13 cellular contexts compared by ENCODE assay signal in the genomic region with DNA sequence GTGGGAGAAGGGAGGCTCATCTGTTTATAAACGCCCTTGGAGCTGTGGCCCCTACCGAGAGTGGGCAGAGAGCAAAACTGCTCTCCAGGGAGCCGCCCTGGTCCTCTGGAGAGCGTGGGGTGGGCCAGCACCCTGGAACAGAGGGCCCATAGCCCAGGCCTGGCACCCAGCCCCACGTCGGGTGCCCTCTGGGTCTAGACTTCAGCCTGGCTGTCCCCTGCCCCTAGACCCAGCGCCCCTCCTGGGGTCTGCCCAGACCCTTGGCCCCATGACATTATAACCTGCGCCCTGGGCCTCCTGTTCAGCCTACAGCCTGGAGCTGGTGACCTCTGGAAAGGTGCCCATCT. TPM values are rescaled to one million over a fixed set of nuclear protein-coding genes. Genes with fewer than 3 reads are reported as not detected.
DNase-seq lines count a peak whose midpoint lies in the region; ATAC-seq, FAIRE-seq and TF ChIP-seq lines count a peak whose summit lies in the region.
"Had no signal": no experiment of that assay in that cellular context is flagged by ENCODE, and none has a peak within 500 bp of the region (broad histone marks: within the 10 kb centered on the region; RNA-seq: fewer than 3 reads in every experiment).

No MANE protein-coding gene starts in this region.

- peak overlapping the region in 6 of 7 donors; percentile 26 to 85 (median 56) for H3K27ac Mint-ChIP-seq in CD14-positive monocyte
- H3K27ac Mint-ChIP-seq: activated CD4-positive, alpha-beta T cell treated with anti-CD3 and anti-CD28 coated beads for 36 hours had no signal

- DNase-seq in CD14-positive monocyte (ENCODE audit: low spot score) (no peak), PC-9 (no peak), endothelial cell of umbilical vein (ENCODE audit: low read depth, low spot score) (no peak), sciatic nerve (ENCODE audit: low spot score) (no peak), HK-2 (ENCODE audit: unreplicated experiment) (no peak), HTR-8/SVneo (ENCODE audit: insufficient read length, low spot score) (no peak)
- DNase-seq: activated CD8-positive, alpha-beta memory T cell treated with anti-CD3 and anti-CD28 coated beads, Interleukin-2, amount 50 U/mL, for 4 hours; NCI-H1092 treated with DMSO at 0.1 percent for 48 hours had no signal

- peak overlapping the region; percentile 27; the same call in 1 of the 2 replicates for H3K4me2 ChIP-seq in PC-9
- H3K4me2 ChIP-seq in endothelial cell of umbilical vein (ENCODE audit: insufficient read depth, low read length) = no peak overlapping the region

- H2AFZ ChIP-seq in PC-9 = no peak overlapping the region
- no peak overlapping the region for H2AFZ ChIP-seq in endothelial cell of umbilical vein (ENCODE audit: low read depth, low read length)

- no peak for TF ChIP-seq POLR2A in endothelial cell of umbilical vein (IDR thresholded peaks at IDR 0.05; ENCODE audit: low read depth, low read length)

- H3K9me1 ChIP-seq in endothelial cell of umbilical vein (replicated peaks; ENCODE audit: control insufficient read depth, extremely low read depth, insufficient read depth, low read length) = no peaks in the 10 kb centered on the region

- H3K9me2 ChIP-seq in PC-9 (ENCODE audit: insufficient read depth) = no peaks in the 10 kb centered on the region

- H3K4me3 ChIP-seq in PC-9 = no peak overlapping the region
- no peak overlapping the region for H3K4me3 ChIP-seq in endothelial cell of umbilical vein (replicated peaks in 1 of 3; ENCODE audit: insufficient read depth in 1 of 3, low read depth in 1 of 3, low read length in 3 of 3)
- H3K4me3 ChIP-seq: right lobe of liver, SJSA1 had no signal

- peaks cover 16% of the 10 kb centered on the region for H3K4me1 Mint-ChIP-seq in CD14-positive monocyte
- H3K4me1 Mint-ChIP-seq: activated CD4-positive, alpha-beta T cell treated with anti-CD3 and anti-CD28 coated beads for 36 hours had no signal

- H3K79me2 ChIP-seq in PC-9 (ENCODE audit: low read depth) = no peaks in the 10 kb centered on the region
- no peaks in the 10 kb centered on the region for H3K79me2 ChIP-seq in endothelial cell of umbilical vein (ENCODE audit: control insufficient read depth, insufficient read depth, low read length)

- TF ChIP-seq CTCF in CD14-positive monocyte (IDR thresholded peaks at IDR 0.05) (no peak), PC-9 (conservative IDR thresholded peaks at IDR 0.05) (no peak), endothelial cell of umbilical vein (IDR thresholded peaks at IDR 0.05; ENCODE audit: extremely low read depth in 1 of 2, insufficient read depth in 1 of 2, low read depth in 1 of 2, low read length in 2 of 2) (no peak)

- POLR2A ChIA-PET in PC-9 (lab: Charles Lee; ENCODE audit: unreplicated experiment) (no interaction called here), endothelial cell of umbilical vein (lab: Charles Lee) (no interaction called here)

- peak; percentile 12 for FAIRE-seq in endothelial cell of umbilical vein (lab: Jason Lieb, UNC)
- FAIRE-seq in HTR-8/SVneo (lab: Jason Lieb, UNC) = no peak

- H3K9me3 ChIP-seq in PC-9 (ENCODE audit: insufficient read depth, low read depth) = no peaks in the 10 kb centered on the region
- no peaks in the 10 kb centered on the region for H3K9me3 ChIP-seq in endothelial cell of umbilical vein (replicated peaks; ENCODE audit: control insufficient read depth, insufficient read depth, low read length)
- H3K9me3 ChIP-seq: right lobe of liver, SJSA1 had no signal

- ATAC-seq in sciatic nerve (peak; percentile 36), HG03521 (IDR thresholded peaks at IDR 0.05; ENCODE audit: unreplicated experiment) (no peak), HG03460 (IDR thresholded peaks at IDR 0.05; ENCODE audit: unreplicated experiment) (no peak)

- H3K27me3 ChIP-seq in PC-9 (ENCODE audit: insufficient read depth, low read depth) (no peaks in the 10 kb centered on the region), endothelial cell of umbilical vein (ENCODE audit: control insufficient read depth in 2 of 2, insufficient read depth in 2 of 2, low read length in 2 of 2) (peaks cover 3 to 5% of the 10 kb centered on the region in 2 experiments)
- H3K27me3 ChIP-seq: right lobe of liver, SJSA1 had no signal

- no peak overlapping the region for H3K9ac ChIP-seq in endothelial cell of umbilical vein (replicated peaks; ENCODE audit: extremely low read depth, insufficient read depth, low read length)

- H3F3A ChIP-seq in PC-9 (ENCODE audit: insufficient read depth, low read depth) = peaks cover 14% of the 10 kb centered on the region; the same call in 1 of the 2 replicates

- peaks cover 30 to 67% of the 10 kb centered on the region in 2 donors for H3K36me3 Mint-ChIP-seq in CD14-positive monocyte

- H3K27me3 Mint-ChIP-seq in CD14-positive monocyte (ENCODE audit: low read depth in 3 of 3) = no peaks in the 10 kb centered on the region
- H3K27me3 Mint-ChIP-seq: activated CD4-positive, alpha-beta T cell treated with anti-CD3 and anti-CD28 coated beads for 36 hours had no signal

- H3K4me3 Mint-ChIP-seq in CD14-positive monocyte = no peak overlapping the region
- H3K4me3 Mint-ChIP-seq: activated CD4-positive, alpha-beta T cell treated with anti-CD3 and anti-CD28 coated beads for 36 hours had no signal

- no TSS peak for BruUV-seq in PC-9 (replicated peaks; lab: Mats Ljungman, UMichigan)
- BruUV-seq in endothelial cell of umbilical vein (replicated peaks; lab: Mats Ljungman, UMichigan) = no TSS peak

- dilution Hi-C loops in endothelial cell of umbilical vein (cut with MboI; ENCODE audit: extremely low pct_ligation_motif_present, low sequenced_read_pairs) = no loop called here

- H3K9me3 Mint-ChIP-seq in CD14-positive monocyte = peaks cover 0 to 1% (median 0%) of the 10 kb centered on the region in 7 donors

- CTCF ChIA-PET in PC-9 (lab: Charles Lee) (interaction anchor here (1.0 kb wide), 1 partner anchor 28 kb away, joined by 5 read pairs; no protein-coding TSS in a partner anchor), endothelial cell of umbilical vein (lab: Charles Lee) (interaction anchor here (1.0 to 1.1 kb wide), 3 partner anchors 28 to 276 kb away, joined by 3 to 4 read pairs (median 3); no protein-coding TSS in a partner anchor)

- intact Hi-C loops in CD14-positive monocyte (cut with micrococcal nuclease) (loop anchor here (5.0 to 10.0 kb wide), 2 partner anchors 71 to 164 kb away; no protein-coding TSS in a partner anchor), PC-9 (cut with micrococcal nuclease; ENCODE audit: unreplicated experiment) (loop anchor here (2.0 kb wide), 1 partner anchor 24 kb away; a partner anchor contains a TSS), endothelial cell of umbilical vein (cut with micrococcal nuclease) (loop anchor here (1.0 kb wide), 1 partner anchor 25 kb away; a partner anchor contains a TSS), sciatic nerve (cut with DNase I) (no loop called here)

- peaks cover 4% of the 10 kb centered on the region for H4K20me1 ChIP-seq in PC-9 (ENCODE audit: insufficient read depth)
- H4K20me1 ChIP-seq in endothelial cell of umbilical vein (replicated peaks; ENCODE audit: control insufficient read depth, extremely low read depth, insufficient read depth, low read length) = no peaks in the 10 kb centered on the region

- no peaks in the 10 kb centered on the region for H3K36me3 ChIP-seq in PC-9 (ENCODE audit: low read depth)
- H3K36me3 ChIP-seq in endothelial cell of umbilical vein (ENCODE audit: control insufficient read depth in 2 of 2, extremely low read depth in 1 of 2, insufficient read depth in 2 of 2, low read length in 2 of 2) = no peaks in the 10 kb centered on the region

- H3K27ac ChIP-seq in PC-9 (no peak overlapping the region), endothelial cell of umbilical vein (ENCODE audit: insufficient read depth, low read depth, low read length) (no peak overlapping the region)
- H3K27ac ChIP-seq: right lobe of liver, SJSA1 had no signal

- H3K4me1 ChIP-seq in PC-9 (replicated peaks; ENCODE audit: insufficient read depth) = peaks cover 4% of the 10 kb centered on the region
- peaks cover 6% of the 10 kb centered on the region for H3K4me1 ChIP-seq in endothelial cell of umbilical vein (ENCODE audit: control insufficient read depth, extremely low read depth, insufficient read depth, low read length)

TF ChIP-seq in endothelial cell of umbilical vein, 7 proteins besides CTCF, POLR2A, EP300 and RAD21:
- TF ChIP-seq JUN (IDR thresholded peaks at IDR 0.05; ENCODE audit: borderline replicate concordance, insufficient read depth, insufficient read length, low read depth) (no peak), EZH2 (IDR thresholded peaks at IDR 0.05; ENCODE audit: borderline replicate concordance, low read depth, low read length, severe bottlenecking) (no peak), GATA2 (IDR thresholded peaks at IDR 0.05; ENCODE audit: insufficient read depth, insufficient read length, low read depth, low read length) (no peak), FOS (IDR thresholded peaks at IDR 0.05; ENCODE audit: borderline replicate concordance, insufficient read depth, low read length) (no peak), POLR2AphosphoS5 (IDR thresholded peaks at IDR 0.05; ENCODE audit: insufficient read depth, low read depth, low read length) (no peak)

RNA-seq across cellular contexts. Expression of a gene that starts 24.7 kb away (rescaled TPM):
- polyA plus RNA-seq in CD14-positive monocyte (10 to 100 TPM; 20.1 to 25.5 TPM), endothelial cell of umbilical vein (58.1 and 64.8 TPM in 2 replicates)
- total RNA-seq in PC-9 (2021) (120 and 166 TPM in 2 replicates), endothelial cell of umbilical vein (44.7 and 48.4 TPM in 2 replicates), sciatic nerve (25.4 TPM)
- 30.1 and 40.9 TPM in 2 replicates for polyA plus RNA-seq in endothelial cell of umbilical vein (2011; cell fraction: cytosol; rRNA removed)
- polyA plus RNA-seq in endothelial cell of umbilical vein (2011; cell fraction: nucleus; rRNA removed) = 82.6 and 105 TPM in 2 replicates
- 25.7 and 32.2 TPM in 2 replicates for polyA plus RNA-seq in endothelial cell of umbilical vein (2012)
- polyA minus RNA-seq in endothelial cell of umbilical vein = 15.7 and 15.8 TPM in 2 replicates
- 21.4 TPM for polyA minus RNA-seq in endothelial cell of umbilical vein (2011; cell fraction: cytosol; rRNA and poly(A)+ RNA removed)
- 12.9 and 18.9 TPM in 2 replicates for polyA minus RNA-seq in endothelial cell of umbilical vein (2011; cell fraction: nucleus; rRNA and poly(A)+ RNA removed)

RNA-seq across cellular contexts. Expression of a gene that starts 53.5 kb away (rescaled TPM):
- 10 to 100 TPM; 49.1 to 72.2 TPM for polyA plus RNA-seq in CD14-positive monocyte
- 73.9 and 102 TPM in 2 replicates for total RNA-seq in PC-9 (2021)
- total RNA-seq in endothelial cell of umbilical vein = 0.46 and 0.49 TPM in 2 replicates
- 0.58 and 0.76 TPM in 2 replicates for polyA plus RNA-seq in endothelial cell of umbilical vein
- polyA plus RNA-seq in endothelial cell of umbilical vein (2011; cell fraction: cytosol; rRNA removed) = 0.37 and 0.44 TPM in 2 replicates
- 0.65 and 0.84 TPM in 2 replicates for polyA plus RNA-seq in endothelial cell of umbilical vein (2011; cell fraction: nucleus; rRNA removed)
- polyA plus RNA-seq in endothelial cell of umbilical vein (2012) = 0.66 and 1.1 TPM in 2 replicates
- polyA minus RNA-seq in endothelial cell of umbilical vein = 1.7 and 2.1 TPM in 2 replicates
- polyA minus RNA-seq in endothelial cell of umbilical vein (2011; cell fraction: cytosol; rRNA and poly(A)+ RNA removed) = 5.3 TPM
- not detected in 2 replicates for polyA minus RNA-seq in endothelial cell of umbilical vein (2011; cell fraction: nucleus; rRNA and poly(A)+ RNA removed)
- total RNA-seq in sciatic nerve = 42.8 TPM

Comparison
In these comparisons a context has a peak if more than half of its experiments do, and no peak if none do; other contexts are left out.
1. RNA of a gene that starts 53.5 kb away (total RNA-seq): 73.9 to 102 TPM in PC-9 and 42.8 TPM in sciatic nerve (single experiment); 0.46 to 0.49 TPM in endothelial cell of umbilical vein; every median in the first group is over 10 times any median in the second.